In the genomic region with DNA sequence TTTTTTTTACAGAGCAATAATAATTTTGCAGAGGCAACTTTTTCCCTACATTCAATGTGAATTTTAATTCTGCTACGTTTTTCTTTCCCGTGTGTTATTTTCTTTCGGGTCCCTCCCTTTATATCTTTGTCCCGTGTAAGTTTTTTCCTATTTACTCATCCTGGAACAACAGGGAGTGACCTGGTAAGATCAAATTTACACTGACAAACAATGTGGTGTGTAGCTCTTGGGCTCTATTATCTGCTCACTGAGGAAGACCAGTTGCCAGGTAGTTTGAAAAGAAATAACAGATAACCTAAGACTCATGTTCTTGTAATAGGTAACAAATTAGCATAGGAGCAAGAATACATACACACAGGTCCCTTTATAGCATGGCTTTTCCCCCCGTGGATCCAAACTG, we compare ENCODE assay signal across 22 cellular contexts. TPM values are rescaled to one million over a fixed set of nuclear protein-coding genes. Genes with fewer than 3 reads are reported as not detected.
DNase-seq lines count a peak whose midpoint lies in the region; ATAC-seq, FAIRE-seq and TF ChIP-seq lines count a peak whose summit lies in the region.
"Had no signal": no experiment of that assay in that cellular context is flagged by ENCODE, and none has a peak within 500 bp of the region (broad histone marks: within the 10 kb centered on the region; RNA-seq: fewer than 3 reads in every experiment).

No MANE protein-coding gene starts in this region.

- POLR2A ChIA-PET in CD8-positive, alpha-beta T cell (lab: Charles Lee), result no interaction called here

- no peak overlapping the region for H3K4me3 ChIP-seq in CD8-positive, alpha-beta T cell (ENCODE audit: low read depth, low read length)
- H3K4me3 ChIP-seq in small intestine (ENCODE audit: low read depth in 1 of 2, low read length in 2 of 2), result no peak overlapping the region
- H3K4me3 ChIP-seq: GM12878 had no signal

- H3K4me1 ChIP-seq in CD8-positive, alpha-beta T cell (ENCODE audit: insufficient read depth, low read length), result no peaks in the 10 kb centered on the region
- no peaks in the 10 kb centered on the region for H3K4me1 ChIP-seq in small intestine (ENCODE audit: control insufficient read depth in 2 of 2, insufficient read depth in 1 of 2, low read depth in 1 of 2, low read length in 1 of 2)

- intact Hi-C loops in CD8-positive, alpha-beta T cell (cut with DNase I, micrococcal nuclease), result no loop called here
- intact Hi-C loops in left colon (cut with DNase I, micrococcal nuclease), result no loop called here

- H3K27me3 Mint-ChIP-seq in CD8-positive, alpha-beta T cell (ENCODE audit: low read depth), result no peaks in the 10 kb centered on the region
- H3K27me3 Mint-ChIP-seq in progenitor cell of endocrine pancreas, result no peaks in the 10 kb centered on the region
- H3K27me3 Mint-ChIP-seq: CD8-positive, alpha-beta memory T cell had no signal

- peaks cover 78% of the 10 kb centered on the region for H3K36me3 Mint-ChIP-seq in CD8-positive, alpha-beta T cell
- peaks cover 31% of the 10 kb centered on the region for H3K36me3 Mint-ChIP-seq in progenitor cell of endocrine pancreas (ENCODE audit: insufficient read depth)

- no peaks in the 10 kb centered on the region for H3K4me1 Mint-ChIP-seq in CD8-positive, alpha-beta T cell (ENCODE audit: low read depth)
- H3K4me1 Mint-ChIP-seq in progenitor cell of endocrine pancreas (ENCODE audit: low read depth), result peaks cover 8% of the 10 kb centered on the region

- no peak for TF ChIP-seq CTCF in CD8-positive, alpha-beta T cell (IDR thresholded peaks at IDR 0.05)
- no peak for TF ChIP-seq CTCF in progenitor cell of endocrine pancreas (IDR thresholded peaks at IDR 0.05; ENCODE audit: unreplicated experiment)

- H3K27ac ChIP-seq in CD8-positive, alpha-beta T cell (ENCODE audit: low read depth, low read length), result no peak overlapping the region
- no peak overlapping the region for H3K27ac ChIP-seq in small intestine (ENCODE audit: low read depth in 1 of 2, low read length in 1 of 2)

- H3K27ac Mint-ChIP-seq in CD8-positive, alpha-beta T cell, result peak overlapping the region; percentile 3
- no peak overlapping the region for H3K27ac Mint-ChIP-seq in progenitor cell of endocrine pancreas

- TF ChIP-seq POLR2A in H54 (IDR thresholded peaks at IDR 0.05; ENCODE audit: low read depth, low read length), result no peak

- 84 to 90% (median 86%) methylated on average over 5 of the region's 5 CpGs for WGBS in small intestine, 3 donors

- no peak overlapping the region for H3K4me3 Mint-ChIP-seq in CD8-positive, alpha-beta T cell
- H3K4me3 Mint-ChIP-seq in progenitor cell of endocrine pancreas (ENCODE audit: low read depth), result no peak overlapping the region
- H3K4me3 Mint-ChIP-seq: CD8-positive, alpha-beta memory T cell had no signal

- ATAC-seq in CD8-positive, alpha-beta T cell, result no peak
- ATAC-seq in left colon (peak; percentile 72), HG02763 (IDR thresholded peaks at IDR 0.05; ENCODE audit: unreplicated experiment) (no peak)
- ATAC-seq: GM12878 had no signal

- peaks cover 13% of the 10 kb centered on the region for H3K9me3 Mint-ChIP-seq in CD8-positive, alpha-beta T cell
- peaks cover 5% of the 10 kb centered on the region for H3K9me3 Mint-ChIP-seq in progenitor cell of endocrine pancreas (ENCODE audit: low read depth)

- FAIRE-seq in H54 (lab: Jason Lieb, UNC), result peak; percentile 27
- FAIRE-seq in small intestine (lab: Jason Lieb, UNC), result no peak
- FAIRE-seq: D721Med, GM12878, GM18507 had no signal

- H3K36me3 ChIP-seq in CD8-positive, alpha-beta T cell (ENCODE audit: insufficient read depth, low read length), result peaks cover 4% of the 10 kb centered on the region
- peaks cover 2 to 7% of the 10 kb centered on the region in 2 donors for H3K36me3 ChIP-seq in small intestine (ENCODE audit: control insufficient read depth in 2 of 2, insufficient read depth in 2 of 2, low read length in 2 of 2)

- peaks cover 5% of the 10 kb centered on the region for H3K9me3 ChIP-seq in CD8-positive, alpha-beta T cell (ENCODE audit: low read length)
- no peaks in the 10 kb centered on the region for H3K9me3 ChIP-seq in small intestine (ENCODE audit: control insufficient read depth, low read depth)

- no peak for DNase-seq in CD8-positive, alpha-beta T cell
- DNase-seq in H54 (ENCODE audit: insufficient read length, low spot score) (no peak), left colon (no peak), small intestine (peak; percentile 8), T1000 (lab: John Stamatoyannopoulos, UW) (no peak), progenitor cell of endocrine pancreas (ENCODE audit: low spot score, unreplicated experiment) (no peak)
- DNase-seq: C1 segment of cervical spinal cord; CD8-positive, alpha-beta memory T cell; DMS 273 treated with DMSO at 0.1 percent for 48 hours; DMS79; EL; GDM1; GOT3; H7; HCEC 1CT had no signal

- CTCF ChIA-PET in CD8-positive, alpha-beta T cell (lab: Charles Lee), result no interaction called here

- no peaks in the 10 kb centered on the region for H3K27me3 ChIP-seq in CD8-positive, alpha-beta T cell (ENCODE audit: insufficient read depth, low read length)
- no peaks in the 10 kb centered on the region for H3K27me3 ChIP-seq in small intestine (ENCODE audit: control insufficient read depth in 2 of 2, insufficient read depth in 2 of 2, low read length in 2 of 2)

RNA-seq across cellular contexts. Expression of a gene that starts 33.7 kb away (rescaled TPM):
- total RNA-seq in CD8-positive, alpha-beta T cell, result not detected
- total RNA-seq in left colon (1,000 to 10,000 TPM; 1,178 to 2,096 TPM), progenitor cell of endocrine pancreas (not detected in 2 replicates)
- polyA plus RNA-seq in small intestine, result 100 to 1,000 TPM in 1 of 3 donors, 10 to 100 TPM in 2; 56.3 to 155 (median 59.5) TPM
- total RNA-seq: A172; A673; CD8-positive, alpha-beta memory T cell; GM12878; H7 had no signal
- polyA plus RNA-seq: BJ; CD8-positive, alpha-beta memory T cell; GM12878 had no signal

RNA-seq across cellular contexts. Expression of a gene that starts 45.0 kb away (rescaled TPM):
- not detected for total RNA-seq in CD8-positive, alpha-beta T cell
- total RNA-seq in left colon (100 to 1,000 TPM in 1 of 2 donors, 10 to 100 TPM in 1; 86.9 to 414 TPM), progenitor cell of endocrine pancreas (0.89 and 1.3 TPM in 2 replicates)
- 100 to 1,000 TPM in 2 of 3 donors, 10 to 100 TPM in 1; 14.4 to 969 (median 615) TPM for polyA plus RNA-seq in small intestine
- total RNA-seq: A172; A673; CD8-positive, alpha-beta memory T cell; GM12878; H7 had no signal
- polyA plus RNA-seq: BJ; CD8-positive, alpha-beta memory T cell; GM12878 had no signal

Comparison
In these comparisons a context has a peak if more than half of its experiments do, and no peak if none do; other contexts are left out.
1. RNA of a gene that starts 33.7 kb away (total RNA-seq): 1,178 to 2,096 TPM in left colon; not detected in progenitor cell of endocrine pancreas and not detected in CD8-positive, alpha-beta T cell; every median in the first group is over 100 times any median in the second.
2. RNA of a gene that starts 45.0 kb away (total RNA-seq): 86.9 to 414 TPM in left colon; 0.89 to 1.3 TPM in progenitor cell of endocrine pancreas and not detected in CD8-positive, alpha-beta T cell; every median in the first group is over 10 times any median in the second.